ENCODE assay signal across 8 cellular contexts in genomic region chr14:24080888-24081738, GRCh38. TPM values are rescaled to one million over a fixed set of nuclear protein-coding genes. Genes with fewer than 3 reads are reported as not detected.
DNase-seq lines count a peak whose midpoint lies in the region; ATAC-seq and TF ChIP-seq lines count a peak whose summit lies in the region.

No MANE protein-coding gene starts in this region.

- intact Hi-C loops in heart right ventricle (cut with DNase I): loop anchor here in 1 of 10 donors (10.0 kb wide), 1 partner anchor 96 kb away; the partner anchor contains the start of gene DHRS4L2
- intact Hi-C loops in posterior cingulate gyrus (cut with DNase I): no loop called here

- H3K4me1 ChIP-seq in HUES48 (ENCODE audit: control insufficient read depth, insufficient read depth, low read length) (peaks cover 23% of the 10 kb centered on the region), heart right ventricle (peaks cover 0 to 12% (median 6%) of the 10 kb centered on the region in 9 donors)

- H3K9me3 ChIP-seq in HUES48 (ENCODE audit: control insufficient read depth, insufficient read depth, low read length) (no peaks in the 10 kb centered on the region), heart right ventricle (no peaks in the 10 kb centered on the region)

- ATAC-seq in GM21381 (IDR thresholded peaks at IDR 0.05; ENCODE audit: unreplicated experiment) (peak; percentile 86), heart right ventricle (peak; percentile 61 to 80 (median 75))

- peak overlapping the region; percentile 86 for H3K4me3 Mint-ChIP-seq in activated naive CD4-positive, alpha-beta T cell treated with anti-CD3 and anti-CD28 coated beads, Interleukin-2, amount 50 U/mL, for 24 hours

- H3K9me3 Mint-ChIP-seq in activated naive CD4-positive, alpha-beta T cell treated with anti-CD3 and anti-CD28 coated beads, Interleukin-2, amount 50 U/mL, for 24 hours: no peaks in the 10 kb centered on the region

- no peak for TF ChIP-seq CTCF in heart right ventricle (IDR thresholded peaks at IDR 0.05)

- no peak overlapping the region for H3K27ac Mint-ChIP-seq in activated naive CD4-positive, alpha-beta T cell treated with anti-CD3 and anti-CD28 coated beads, Interleukin-2, amount 50 U/mL, for 24 hours

- peaks cover 19% of the 10 kb centered on the region for H3K4me1 Mint-ChIP-seq in activated naive CD4-positive, alpha-beta T cell treated with anti-CD3 and anti-CD28 coated beads, Interleukin-2, amount 50 U/mL, for 24 hours

- H3K27me3 ChIP-seq in HUES48 (ENCODE audit: control insufficient read depth, insufficient read depth, low read length) (peaks cover 14% of the 10 kb centered on the region), heart right ventricle (peaks cover 0 to 39% (median 4%) of the 10 kb centered on the region in 7 donors)

- H3K4me3 ChIP-seq in HUES48 (ENCODE audit: low read depth, low read length) (peak overlapping the region; percentile 77), heart right ventricle (peak overlapping the region; percentile 8 to 64 (median 60))

- H3K27ac ChIP-seq in HUES48 (ENCODE audit: low read depth, low read length): peak overlapping the region; percentile 3
- peak overlapping the region in 5 of 10 donors; percentile 18 to 77 (median 45) for H3K27ac ChIP-seq in heart right ventricle

- H3K9ac ChIP-seq in HUES48 (ENCODE audit: low read depth, low read length): peak overlapping the region; percentile 37

- H3K27me3 Mint-ChIP-seq in activated naive CD4-positive, alpha-beta T cell treated with anti-CD3 and anti-CD28 coated beads, Interleukin-2, amount 50 U/mL, for 24 hours: no peaks in the 10 kb centered on the region

- DNase-seq in DMS153 treated with DMSO at 0.1 percent for 48 hours (lab: John Stamatoyannopoulos, UW; ENCODE audit: unreplicated experiment) (peak; percentile 28), SHP77 treated with DMSO at 0.1 percent for 48 hours (lab: John Stamatoyannopoulos, UW) (peak; percentile 47), heart right ventricle (peak; percentile 31 to 48), posterior cingulate gyrus (peak; percentile 42 to 91 (median 54)), ureter (ENCODE audit: low spot score) (peak; percentile 61)

- no peaks in the 10 kb centered on the region for H3K36me3 ChIP-seq in HUES48 (ENCODE audit: control insufficient read depth, insufficient read depth, low read length)
- no peaks in the 10 kb centered on the region for H3K36me3 ChIP-seq in heart right ventricle

- H3K36me3 Mint-ChIP-seq in activated naive CD4-positive, alpha-beta T cell treated with anti-CD3 and anti-CD28 coated beads, Interleukin-2, amount 50 U/mL, for 24 hours: no peaks in the 10 kb centered on the region

- WGBS in heart right ventricle, 2 donors: 0 to 1% methylated on average over 66 to 74 of the region's 74 CpGs

RNA-seq across cellular contexts. Expression of gene CPNE6, which starts 9.8 kb away (rescaled TPM):
- total RNA-seq in heart right ventricle (under 1 TPM in 4 of 10 donors, not detected in 6; 0.12 to 0.64 (median 0.41) TPM), ureter (1.5 TPM)
- polyA plus RNA-seq in heart right ventricle: not detected

RNA-seq across cellular contexts. Expression of gene PCK2, which starts 13.0 kb away (rescaled TPM):
- total RNA-seq in heart right ventricle (1 to 10 TPM in 9 of 10 donors, under 1 TPM in 1; 0.75 to 6.8 (median 2.6) TPM), ureter (116 TPM)
- 1 to 10 TPM; 2.5 to 7.3 TPM for polyA plus RNA-seq in heart right ventricle

RNA-seq across cellular contexts. Expression of gene CARMIL3, which starts 29.3 kb away (rescaled TPM):
- total RNA-seq in heart right ventricle (under 1 TPM in 7 of 10 donors, not detected in 3; 0.06 to 0.31 (median 0.08) TPM), ureter (1.3 TPM)
- under 1 TPM; 0.13 to 0.44 TPM for polyA plus RNA-seq in heart right ventricle

RNA-seq across cellular contexts. Expression of gene DCAF11, which starts 33.5 kb away (rescaled TPM):
- total RNA-seq in heart right ventricle (10 to 100 TPM; 62.2 to 99.7 (median 73.0) TPM), ureter (65.7 TPM)
- 10 to 100 TPM; 19.7 to 72.7 TPM for polyA plus RNA-seq in heart right ventricle

RNA-seq across cellular contexts. Expression of gene NRL, which starts 33.6 kb away (rescaled TPM):
- total RNA-seq in heart right ventricle (1 to 10 TPM; 1.7 to 3.5 (median 2.2) TPM), ureter (3.9 TPM)
- 1 to 10 TPM; 1.5 to 3.3 TPM for polyA plus RNA-seq in heart right ventricle

Comparison
In these comparisons a context has a peak if more than half of its experiments do, and no peak if none do; other contexts are left out.
1. RNA of gene PCK2, which starts 13.0 kb away (total RNA-seq): 116 TPM in ureter (single experiment); 0.75 to 6.8 TPM in heart right ventricle; every median in the first group is over 10 times any median in the second.
2. Peak in every context shown above with its lines, with median percentiles within 50 percentile points of each other: DNase-seq.